ENCODE assay signal across 15 cellular contexts in genomic region chr10:17144032-17144431, GRCh38.
"Had no signal": no experiment of that assay in that cellular context is flagged by ENCODE, and none has a peak within 500 bp of the region (broad histone marks: within the 10 kb centered on the region; RNA-seq: fewer than 3 reads in every experiment).

No MANE protein-coding gene starts in this region.

- H3K4me2 ChIP-seq: hepatocyte, neural progenitor cell had no signal

- H3K9me3 ChIP-seq: tibial nerve, uterus had no signal

- H3K9ac ChIP-seq: neural progenitor cell, parathyroid adenoma had no signal

- H3K4me1 ChIP-seq: parathyroid adenoma, uterus had no signal

- H3K27ac ChIP-seq: hepatocyte, neural progenitor cell, parathyroid adenoma, tibial nerve, uterus had no signal

- DNase-seq: activated gamma-delta T cell treated with Interleukin-2 at 50 U/mL for 16 hours; activated naive CD8-positive, alpha-beta T cell treated with anti-CD3 and anti-CD28 coated beads, Interleukin-2, amount 10 ng/mL, durations not matched to agents 7 days and 5 days; activated T-cell treated with anti-CD3 and anti-CD28 coated beads, Interleukin-2, amount 50 U/mL, for 1 hour; anterior cingulate cortex; dermis blood vessel endothelial cell; endodermal cell; midbrain; naive B cell; T-helper 17 cell; uterus had no signal

- H3K4me3 ChIP-seq: hepatocyte, neural progenitor cell, tibial nerve, uterus had no signal

- H2AFZ ChIP-seq: hepatocyte, neural progenitor cell, parathyroid adenoma had no signal

- H3K79me2 ChIP-seq: hepatocyte, parathyroid adenoma had no signal

- H3K36me3 ChIP-seq: neural progenitor cell, tibial nerve had no signal

- ATAC-seq: left lobe of liver, T-helper 17 cell had no signal

- H3K27me3 ChIP-seq: hepatocyte, neural progenitor cell, tibial nerve, uterus had no signal
